In genomic region chr2:100603414-100603813, GRCh38 we compare ENCODE assay signal across 15 cellular contexts.
"Had no signal": no experiment of that assay in that cellular context is flagged by ENCODE, and none has a peak within 500 bp of the region (broad histone marks: within the 10 kb centered on the region; RNA-seq: fewer than 3 reads in every experiment).

No MANE protein-coding gene starts in this region.

- H3K4me1 ChIP-seq: body of pancreas had no signal

- FAIRE-seq: islet of Langerhans, TTC549, urothelium cell line had no signal

- H3K27ac ChIP-seq: body of pancreas, neutrophil had no signal

- H3K4me3 ChIP-seq: body of pancreas had no signal

- H3K27me3 ChIP-seq: body of pancreas, neutrophil had no signal

- H3K36me3 ChIP-seq: neutrophil had no signal

- ATAC-seq: body of pancreas, left lobe of liver had no signal

- H3K9me3 ChIP-seq: body of pancreas, neutrophil had no signal

- DNase-seq: activated B cell treated with CpG ODN at 0.5 μM for 24 hours; activated CD4-positive, alpha-beta T cell treated with anti-CD3 and anti-CD28 coated beads, Interleukin-2, amount 10 ng/mL, durations not matched to agents 24 days and 14 days; activated CD8-positive, alpha-beta memory T cell treated with anti-CD3 and anti-CD28 coated beads for 24 hours; activated naive CD4-positive, alpha-beta T cell treated with Interleukin-2 at 50 U/mL for 16 hours; body of pancreas; endodermal cell; posterior cingulate gyrus; stimulated activated CD4-positive, alpha-beta T cell treated with anti-CD3 and anti-CD28 coated beads, Interleukin-2, amount 100 ng/mL, for 24 hours; stimulated activated naive CD4-positive, alpha-beta T cell; T-helper 2 cell had no signal
